Comparison of ENCODE assay signal across 33 cellular contexts in genomic region chr18:75831960-75832359, GRCh38.
"Had no signal": no experiment of that assay in that cellular context is flagged by ENCODE, and none has a peak within 500 bp of the region (broad histone marks: within the 10 kb centered on the region; RNA-seq: fewer than 3 reads in every experiment).

No MANE protein-coding gene starts in this region.

- H3K9ac ChIP-seq: parathyroid adenoma had no signal

- ATAC-seq: naive thymus-derived CD4-positive, alpha-beta T cell; natural killer cell; psoas muscle; right cardiac atrium; sciatic nerve; stimulated activated memory B cell treated with anti-CD40 and anti-IgM and Interleukin-4, amounts not matched to agents 10 μg/mL and 1 μg/mL and 100 μg/mL, for 72 hours; stimulated activated naive CD8-positive, alpha-beta T cell treated with anti-CD3 and anti-CD28 coated beads, Interleukin-15, amount 100 ng/mL, for 72 hours; stimulated activated naive CD8-positive, alpha-beta T cell treated with anti-CD3 and anti-CD28 coated beads, Interleukin-15, Interleukin-2, amounts not matched to agents 100 U/mL and 50 U/mL, for 24 hours; upper lobe of right lung had no signal

- H3K27ac Mint-ChIP-seq: naive thymus-derived CD4-positive, alpha-beta T cell; natural killer cell; nephron; progenitor cell of endocrine pancreas; stimulated activated memory B cell treated with anti-CD40 and anti-IgM and Interleukin-4, amounts not matched to agents 10 μg/mL and 1 μg/mL and 100 μg/mL, for 72 hours; stimulated activated naive CD8-positive, alpha-beta T cell treated with anti-CD3 and anti-CD28 coated beads, Interleukin-15, amount 100 ng/mL, for 72 hours; type B pancreatic cell had no signal

- DNase-seq: naive thymus-derived CD4-positive, alpha-beta T cell; natural killer cell; nucleus accumbens; ovary; posterior cingulate gyrus; psoas muscle; right cardiac atrium; spleen; stimulated activated CD4-positive, alpha-beta T cell treated with anti-CD3 and anti-CD28 coated beads, Interleukin-12 subunit alpha, Interleukin-12 subunit beta, amount 100 ng/mL, for 4 hours; stimulated activated CD4-positive, alpha-beta T cell treated with anti-CD3 and anti-CD28 coated beads, Interleukin-1b, Interleukin-23, amount 100 ng/mL, for 48 hours; stimulated activated CD4-positive, alpha-beta T cell treated with anti-CD3 and anti-CD28 coated beads, Interleukin-4, amount 100 ng/mL, for 1 hour; stimulated activated CD4-positive, alpha-beta T cell treated with anti-CD3 and anti-CD28 coated beads, Interleukin-4, amount 100 ng/mL, for 4 hours; stimulated activated CD8-positive, alpha-beta memory T cell treated with anti-CD3 and anti-CD28 coated beads, Interleukin-4, amount 100 ng/mL, for 48 hours; stimulated activated naive CD4-positive, alpha-beta T cell; stimulated activated naive CD8-positive, alpha-beta T cell treated with anti-CD3 and anti-CD28 coated beads, Interleukin-15, amount 100 ng/mL, for 72 hours; stimulated activated naive CD8-positive, alpha-beta T cell treated with anti-CD3 and anti-CD28 coated beads, Interleukin-15, Interleukin-2, amounts not matched to agents 100 U/mL and 50 U/mL, for 24 hours; substantia nigra; testis; tibial artery; transverse colon; upper lobe of right lung; uterus had no signal

- H3K9me3 Mint-ChIP-seq: natural killer cell; neural crest cell; stimulated activated memory B cell treated with anti-CD40 and anti-IgM and Interleukin-4, amounts not matched to agents 10 μg/mL and 1 μg/mL and 100 μg/mL, for 72 hours; stimulated activated naive CD8-positive, alpha-beta T cell treated with anti-CD3 and anti-CD28 coated beads, Interleukin-15, amount 100 ng/mL, for 72 hours; type B pancreatic cell had no signal

- H3K36me3 Mint-ChIP-seq: naive thymus-derived CD4-positive, alpha-beta T cell; natural killer cell; stimulated activated memory B cell treated with anti-CD40 and anti-IgM and Interleukin-4, amounts not matched to agents 10 μg/mL and 1 μg/mL and 100 μg/mL, for 72 hours; type B pancreatic cell had no signal

- H3K79me2 ChIP-seq: parathyroid adenoma had no signal

- H2AFZ ChIP-seq: parathyroid adenoma had no signal

- H3K27ac ChIP-seq: neutrophil, ovary, parathyroid adenoma, psoas muscle, skin epidermis, spleen, suprapubic skin, testis, tibial artery, transverse colon, upper lobe of right lung, uterus had no signal

- H3K4me3 Mint-ChIP-seq: naive thymus-derived CD4-positive, alpha-beta T cell; natural killer cell; nephron; neural crest cell; stimulated activated memory B cell treated with anti-CD40 and anti-IgM and Interleukin-4, amounts not matched to agents 10 μg/mL and 1 μg/mL and 100 μg/mL, for 72 hours; stimulated activated naive CD8-positive, alpha-beta T cell treated with anti-CD3 and anti-CD28 coated beads, Interleukin-15, amount 100 ng/mL, for 72 hours; type B pancreatic cell had no signal

- H3K4me3 ChIP-seq: ovary, psoas muscle, skin epidermis, smooth muscle cell, spleen, suprapubic skin, testis, tibial artery, transverse colon, upper lobe of right lung, uterus had no signal

- H3K4me1 Mint-ChIP-seq: naive thymus-derived CD4-positive, alpha-beta T cell; natural killer cell; neural crest cell; stimulated activated memory B cell treated with anti-CD40 and anti-IgM and Interleukin-4, amounts not matched to agents 10 μg/mL and 1 μg/mL and 100 μg/mL, for 72 hours; stimulated activated naive CD8-positive, alpha-beta T cell treated with anti-CD3 and anti-CD28 coated beads, Interleukin-15, amount 100 ng/mL, for 72 hours had no signal

- H3K36me3 ChIP-seq: neutrophil, ovary, spleen, suprapubic skin, tibial artery, transverse colon, upper lobe of right lung, uterus had no signal

- H3K27me3 Mint-ChIP-seq: stimulated activated memory B cell treated with anti-CD40 and anti-IgM and Interleukin-4, amounts not matched to agents 10 μg/mL and 1 μg/mL and 100 μg/mL, for 72 hours; type B pancreatic cell had no signal

- H3K27me3 ChIP-seq: neutrophil, ovary, spleen, suprapubic skin, testis, tibial artery, transverse colon, upper lobe of right lung, uterus had no signal

- H3K4me1 ChIP-seq: parathyroid adenoma, psoas muscle, suprapubic skin, testis, tibial artery, upper lobe of right lung, uterus had no signal

- H3K9me3 ChIP-seq: neutrophil, ovary, spleen, suprapubic skin, testis, tibial artery, transverse colon, upper lobe of right lung, uterus had no signal

- H3K4me2 ChIP-seq: smooth muscle cell had no signal
